In genomic region chr2:53913721-53914120, GRCh38 we compare ENCODE assay signal across 8 cellular contexts. TPM values are rescaled to one million over a fixed set of nuclear protein-coding genes. Genes with fewer than 3 reads are reported as not detected.
DNase-seq lines count a peak whose midpoint lies in the region; ATAC-seq and TF ChIP-seq lines count a peak whose summit lies in the region.

No MANE protein-coding gene starts in this region.

- H4K20me1 ChIP-seq in DND-41 (ENCODE audit: insufficient read depth, low read length) = no peaks in the 10 kb centered on the region

- no peaks in the 10 kb centered on the region for H3K79me2 ChIP-seq in DND-41 (ENCODE audit: insufficient read depth, low read length)

- no peak overlapping the region for H3K4me3 ChIP-seq in DND-41 (ENCODE audit: low read depth in 1 of 2, low read length in 2 of 2)
- H3K4me3 ChIP-seq in adipocyte (ENCODE audit: low read length) = no peak overlapping the region

- DNase-seq in DND-41 = no peak
- peak; percentile 10 for DNase-seq in HK-2 (ENCODE audit: unreplicated experiment)
- peak; percentile 16 for DNase-seq in adipocyte (ENCODE audit: low read depth)
- DNase-seq in stimulated activated CD4-positive, alpha-beta T cell treated with anti-CD3 and anti-CD28 coated beads, Interleukin-4, amount 100 ng/mL, for 24 hours = peak; percentile 13
- no peak for DNase-seq in nucleus accumbens (lab: John Stamatoyannopoulos, UW)
- no peak for DNase-seq in 8988T
- no peak for DNase-seq in posterior vena cava (ENCODE audit: low spot score)

- no peak for TF ChIP-seq CTCF in DND-41 (IDR thresholded peaks at IDR 0.05; ENCODE audit: borderline replicate concordance, extremely low read depth, low read length, poor library complexity, severe bottlenecking)

- ATAC-seq in DND-41 (ENCODE audit: insufficient read depth, low read depth) (peak; percentile 57; the same call in 1 of the 3 replicates), GM19468 (IDR thresholded peaks at IDR 0.05; ENCODE audit: extremely low read depth, unreplicated experiment) (peak; percentile 73)

- H3K4me2 ChIP-seq in DND-41 (ENCODE audit: insufficient read depth, low read length) = no peak overlapping the region

- intact Hi-C loops in posterior vena cava (cut with DNase I) = no loop called here

- no peaks in the 10 kb centered on the region for H3K27me3 ChIP-seq in DND-41 (ENCODE audit: insufficient read depth, low read length, poor library complexity)
- H3K27me3 ChIP-seq in adipocyte (replicated peaks; ENCODE audit: control insufficient read depth, insufficient read depth, low read length) = no peaks in the 10 kb centered on the region

- no peaks in the 10 kb centered on the region for H3K4me1 ChIP-seq in DND-41 (ENCODE audit: insufficient read depth, low read length)
- H3K4me1 ChIP-seq in adipocyte (ENCODE audit: control insufficient read depth, insufficient read depth, low read length) = peaks cover 3% of the 10 kb centered on the region

- no peaks in the 10 kb centered on the region for H3K9me3 ChIP-seq in DND-41 (ENCODE audit: insufficient read depth, low read length, severe bottlenecking)
- no peaks in the 10 kb centered on the region for H3K9me3 ChIP-seq in adipocyte (ENCODE audit: control insufficient read depth, low read length)

- no peak overlapping the region for H3K9ac ChIP-seq in DND-41 (ENCODE audit: low read depth, low read length)
- no peak overlapping the region for H3K9ac ChIP-seq in adipocyte (ENCODE audit: low read length)

- no peak overlapping the region for H2AFZ ChIP-seq in DND-41 (ENCODE audit: low read depth, low read length)

- no peak overlapping the region for H3K27ac ChIP-seq in DND-41 (ENCODE audit: low read length)

- peaks cover 65% of the 10 kb centered on the region for H3K36me3 ChIP-seq in DND-41 (ENCODE audit: insufficient read depth, low read length)
- peaks cover 58% of the 10 kb centered on the region for H3K36me3 ChIP-seq in adipocyte (ENCODE audit: control insufficient read depth, insufficient read depth, low read length, severe bottlenecking)

RNA-seq across cellular contexts. Expression of gene GPR75, which starts 54.0 kb away (rescaled TPM):
- 1 to 10 TPM; 1.7 to 2.1 TPM for total RNA-seq in posterior vena cava

RNA-seq across cellular contexts. Expression of gene PSME4, which starts 57.1 kb away (rescaled TPM):
- total RNA-seq in posterior vena cava = 10 to 100 TPM; 41.6 to 49.9 TPM

Comparison
In these comparisons a context has a peak if more than half of its experiments do, and no peak if none do; other contexts are left out.
1. DNase-seq: peak in HK-2 (single experiment), adipocyte (single experiment) and stimulated activated CD4-positive, alpha-beta T cell treated with anti-CD3 and anti-CD28 coated beads, Interleukin-4, amount 100 ng/mL, for 24 hours (single experiment); none in DND-41 (single experiment), nucleus accumbens (0 of 56), 8988T (single experiment) and posterior vena cava (single experiment).